Comparison of ENCODE assay signal across 8 cellular contexts in the genomic region with DNA sequence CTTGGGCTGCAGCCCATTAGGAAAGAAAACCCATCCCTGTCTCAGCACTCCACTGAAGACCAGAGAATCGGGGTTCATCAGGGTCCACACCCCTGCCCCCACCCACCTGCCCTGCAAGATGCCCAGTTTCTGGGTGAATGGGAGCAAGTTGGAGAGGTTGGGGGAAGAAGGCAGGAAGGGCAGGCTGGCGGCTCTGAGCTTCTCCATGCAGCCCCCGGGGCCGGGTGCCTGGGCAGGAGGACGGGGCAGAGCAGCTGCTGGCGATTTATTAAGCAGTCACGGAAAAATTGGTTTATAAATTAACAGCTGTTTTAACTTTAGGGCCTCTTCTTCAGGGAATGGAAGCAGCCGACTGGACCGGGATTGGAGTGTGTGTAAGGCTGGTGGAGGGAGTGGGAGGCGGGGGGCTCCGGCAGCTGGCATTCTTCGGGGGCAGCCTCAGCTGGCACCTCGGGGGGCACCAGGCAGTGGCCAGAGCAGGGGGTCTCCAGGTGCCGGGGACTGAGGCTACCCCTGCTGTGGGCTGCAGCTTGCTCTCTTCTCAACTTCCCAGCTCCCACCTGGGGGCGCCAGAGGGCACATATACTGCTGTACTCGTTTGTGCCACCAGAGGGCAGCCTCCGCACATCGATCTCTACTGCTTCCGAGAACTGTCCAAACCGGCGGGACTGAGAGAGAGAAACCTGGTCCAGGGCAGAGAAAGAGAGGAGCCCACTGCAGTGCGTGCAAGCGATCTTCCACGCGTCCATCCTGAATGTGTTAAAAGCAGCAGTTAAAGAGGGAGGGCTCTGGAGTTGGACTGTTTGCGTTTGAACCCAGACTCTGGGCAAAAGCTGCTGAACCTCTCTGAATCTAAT. TPM values are rescaled to one million over a fixed set of nuclear protein-coding genes. Genes with fewer than 3 reads are reported as not detected.
DNase-seq lines count a peak whose midpoint lies in the region; ATAC-seq, FAIRE-seq and TF ChIP-seq lines count a peak whose summit lies in the region.

No MANE protein-coding gene starts in this region.

- ATAC-seq in GM12878 = peak; percentile 79
- no peak for ATAC-seq in HG02973 (IDR thresholded peaks at IDR 0.05; ENCODE audit: unreplicated experiment)

- peak; percentile 95 for TF ChIP-seq RAD21 in GM12878 (IDR thresholded peaks at IDR 0.05; ENCODE audit: insufficient read depth, low read depth, low read length)

- FAIRE-seq in GM12878 (lab: Jason Lieb, UNC) = peak; percentile 96

- 11% methylated on average over 26 of the region's 26 CpGs for WGBS in GM12878 (ENCODE audit: insufficient coverage, insufficient replicate concordance, low lambda C conversion rate, missing lambda C conversion rate)
- WGBS in spleen, 5 donors = 10 to 16% (median 15%) methylated on average over 25 to 26 of the region's 26 CpGs

- H3K4me2 ChIP-seq in DOHH2 (ENCODE audit: low read length) (peak overlapping the region; percentile 78), GM12878 (ENCODE audit: control insufficient read depth, insufficient read depth) (peak overlapping the region; percentile 98)

- H4K20me1 ChIP-seq in DOHH2 (ENCODE audit: control insufficient read depth, insufficient read depth, low read depth, low read length) (no peaks in the 10 kb centered on the region), GM12878 (ENCODE audit: control insufficient read depth, insufficient read depth) (no peaks in the 10 kb centered on the region)

- no peaks in the 10 kb centered on the region for H3K9me2 ChIP-seq in DOHH2 (replicated peaks; ENCODE audit: control insufficient read depth, low read length)

- peaks cover 40% of the 10 kb centered on the region for H3K4me1 ChIP-seq in DOHH2 (ENCODE audit: control insufficient read depth, low read length)
- peaks cover 5% of the 10 kb centered on the region for H3K4me1 ChIP-seq in GM12878 (ENCODE audit: control insufficient read depth, insufficient read depth, low read length)
- peaks cover 4% of the 10 kb centered on the region for H3K4me1 ChIP-seq in iPS-15b (ENCODE audit: control insufficient read depth, insufficient read depth, low read length)
- H3K4me1 ChIP-seq in spleen = peaks cover 0 to 52% (median 42%) of the 10 kb centered on the region in 6 donors

- H3K36me3 ChIP-seq in DOHH2 (ENCODE audit: control insufficient read depth, low read length) (no peaks in the 10 kb centered on the region), GM12878 (ENCODE audit: control insufficient read depth in 2 of 2, insufficient read depth in 2 of 2, low read length in 1 of 2) (no peaks in the 10 kb centered on the region), iPS-15b (ENCODE audit: control insufficient read depth, insufficient read depth, low read length) (no peaks in the 10 kb centered on the region), spleen (no peaks in the 10 kb centered on the region)

- TF ChIP-seq CTCF in DOHH2 (IDR thresholded peaks at IDR 0.05; ENCODE audit: low read depth, low read length, poor library complexity, severe bottlenecking) = peak; percentile 100
- TF ChIP-seq CTCF in HFF-Myc (IDR thresholded peaks at IDR 0.05; ENCODE audit: low read depth, low read length, missing control alignments) = peak; percentile 100
- peak; percentile 100; a peak in 5 of 6 replicates for TF ChIP-seq CTCF in GM12878 (IDR thresholded peaks at IDR 0.05 in 2 of 3, conservative IDR thresholded peaks at IDR 0.05 in 1 of 3; ENCODE audit: control insufficient read depth in 2 of 3, extremely low read depth in 1 of 3, insufficient read depth in 1 of 3, low read depth in 3 of 3, low read length in 3 of 3)
- peak; percentile 99 to 100 (median 99) for TF ChIP-seq CTCF in spleen (IDR thresholded peaks at IDR 0.05 in 8 of 11, conservative IDR thresholded peaks at IDR 0.05 in 3 of 11)

- peak overlapping the region; percentile 57 for H3K4me3 ChIP-seq in DOHH2 (ENCODE audit: low read length)
- H3K4me3 ChIP-seq in HFF-Myc (replicated peaks; ENCODE audit: low read depth, low read length) = no peak overlapping the region
- peak overlapping the region; percentile 46; the same call in 1 of the 2 replicates for H3K4me3 ChIP-seq in GM12878
- peak overlapping the region; percentile 27 for H3K4me3 ChIP-seq in iPS-15b (ENCODE audit: low read depth, low read length)
- peak overlapping the region in 3 of 8 donors; percentile 3 to 46 (median 13) for H3K4me3 ChIP-seq in spleen

- no peak for TF ChIP-seq POLR2A in GM12878 (IDR thresholded peaks at IDR 0.05; ENCODE audit: low read depth, low read length)
- TF ChIP-seq POLR2A in spleen (IDR thresholded peaks at IDR 0.05) = no peak

- H3K9me3 ChIP-seq in DOHH2 (ENCODE audit: control insufficient read depth, insufficient read depth, low read length) (no peaks in the 10 kb centered on the region), GM12878 (replicated peaks; ENCODE audit: control insufficient read depth, insufficient read depth, low read length) (no peaks in the 10 kb centered on the region), iPS-15b (ENCODE audit: control insufficient read depth, insufficient read depth, low read length) (no peaks in the 10 kb centered on the region), spleen (no peaks in the 10 kb centered on the region)

- no peak for TF ChIP-seq EP300 in GM12878 (IDR thresholded peaks at IDR 0.05; ENCODE audit: borderline replicate concordance in 1 of 2, control insufficient read depth in 1 of 2, low read depth in 2 of 2, low read length in 2 of 2)

- peak overlapping the region; percentile 14; the same call in 1 of the 2 replicates for H3K9ac ChIP-seq in GM12878 (ENCODE audit: control insufficient read depth, insufficient read depth, low read length)
- H3K9ac ChIP-seq in iPS-15b (ENCODE audit: low read depth, low read length) = no peak overlapping the region

- SMC1A ChIA-PET in GM12878 (lab: Charles Lee; ENCODE audit: uncharacterized antibody, unreplicated experiment) = interaction anchor here (0.6 to 5.4 kb wide), 18 partner anchors 9 to 665 kb away, joined by 3 to 36 read pairs (median 6); partner anchors contain the start of genes MIEN1, PNMT and PSMD3

- no peaks in the 10 kb centered on the region for H3K79me2 ChIP-seq in DOHH2 (ENCODE audit: control insufficient read depth, low read length)
- no peaks in the 10 kb centered on the region for H3K79me2 ChIP-seq in GM12878 (ENCODE audit: control insufficient read depth, insufficient read depth, low read length)

- H3K27me3 ChIP-seq in DOHH2 (ENCODE audit: control insufficient read depth, low read length) (peaks cover 18% of the 10 kb centered on the region), GM12878 (replicated peaks in 1 of 2; ENCODE audit: control insufficient read depth in 2 of 2, insufficient read depth in 2 of 2, low read length in 1 of 2) (peaks cover 3 to 5% of the 10 kb centered on the region in 2 experiments), iPS-15b (ENCODE audit: control insufficient read depth, insufficient read depth, low read length) (peaks cover 74% of the 10 kb centered on the region), spleen (replicated peaks in 1 of 7) (peaks cover 0 to 67% (median 27%) of the 10 kb centered on the region in 7 donors)

- H3K27ac ChIP-seq in DOHH2 (ENCODE audit: low read depth, low read length) (no peak overlapping the region; the same call in 1 of the 2 replicates), GM12878 (ENCODE audit: control insufficient read depth, insufficient read depth) (no peak overlapping the region), spleen (peak overlapping the region in 5 of 8 donors; percentile 10 to 59 (median 32))

- POLR2A ChIA-PET in GM12878 (lab: Charles Lee) = interaction anchor here (0.6 kb wide), 1 partner anchor 702 kb away, joined by 3 read pairs; no protein-coding TSS in a partner anchor

- peak overlapping the region; percentile 93 for H2AFZ ChIP-seq in GM12878 (ENCODE audit: control insufficient read depth, low read depth, low read length)

- RAD21 ChIA-PET in GM12878 (lab: Charles Lee; ENCODE audit: unreplicated experiment) = interaction anchor here (0.6 to 5.6 kb wide), 28 partner anchors 12 to 465 kb away, joined by 3 to 54 read pairs (median 4); partner anchors contain the start of genes IKZF3, MIEN1, PGAP3 and PSMD3

- H3F3A ChIP-seq in DOHH2 (ENCODE audit: control insufficient read depth, insufficient read depth) = peaks cover 11% of the 10 kb centered on the region

- intact Hi-C loops in GM12878 (cut with micrococcal nuclease; ENCODE audit: unreplicated experiment) = loop anchor here (1.0 to 5.0 kb wide), 6 partner anchors 73 to 406 kb away; partner anchors contain the start of genes IKZF3, MIEN1 and PSMD3
- intact Hi-C loops in spleen (cut with DNase I; ENCODE audit: low total_unique reads) = loop anchor here (2.0 to 10.0 kb wide), 3 partner anchors 73 to 243 kb away; partner anchors contain the start of genes IKZF3 and ZPBP2

- no TSS peak for BruUV-seq in GM12878 (replicated peaks; lab: Mats Ljungman, UMichigan)

- CTCF ChIA-PET in GM12878 (lab: Yijun Ruan, JAX) = interaction anchor here (0.6 to 8.9 kb wide), 60 partner anchors 10 to 994 kb away, joined by 3 to 225 read pairs (median 4); partner anchors contain the start of genes IKZF3, MED1, MIEN1 and PGAP3

- in situ Hi-C loops in GM12878 (cut with MboI) = loop anchor here (5.0 kb wide), 2 partner anchors 131 to 361 kb away; partner anchors contain the start of gene PSMD3

- DNase-seq in HFF-Myc (ENCODE audit: extremely low read depth, low read depth) (peak; percentile 56), NCI-H2107 (lab: John Stamatoyannopoulos, UW) (peak; percentile 84), UCSD-AML1 (lab: John Stamatoyannopoulos, UW; ENCODE audit: unreplicated experiment) (peak; percentile 87), GM12878 (ENCODE audit: low read depth, low spot score) (peak; percentile 56), spleen (peak; percentile 97)

RNA-seq across cellular contexts. Expression of gene PPP1R1B, which starts 5.0 kb away (rescaled TPM):
- total RNA-seq in GM12878 (2013; cell fraction: nucleolus; rRNA removed) = not detected in 2 replicates
- total RNA-seq in GM12878 (2014; rRNA removed) = not detected in 2 replicates
- total RNA-seq in GM12878 (2014; rRNA removed; fragmentation: Illumina TruSeq; extraction: Trizol) = not detected in 2 replicates
- total RNA-seq in GM12878 (2021) = not detected in 2 replicates
- polyA plus RNA-seq in GM12878 (2011; ENCODE audit: low read depth) = not detected
- polyA plus RNA-seq in GM12878 (2011; rRNA removed) = 0.08 and 0.10 TPM in 2 replicates
- polyA plus RNA-seq in GM12878 (2011; cell fraction: cytosol; rRNA removed) = 0.15 and 0.24 TPM in 2 replicates
- 0.10 TPM in 1 of 2 replicates, not detected in the other for polyA plus RNA-seq in GM12878 (2011; cell fraction: nucleus; rRNA removed)
- not detected in 2 replicates for polyA plus RNA-seq in GM12878 (2012)
- polyA plus RNA-seq in GM12878 (2014; fragmentation: Illumina TruSeq; extraction: Trizol) = not detected in 2 replicates
- not detected for polyA plus RNA-seq in GM12878 (2014; fragmentation: Nextera tagmentation; extraction: Ambion mirVana)
- not detected in 2 replicates for polyA plus RNA-seq in GM12878 (2014; rRNA removed)
- not detected for polyA plus RNA-seq in GM12878 (2016; fragmentation: Nextera tagmentation; extraction: Ambion mirVana)
- polyA minus RNA-seq in GM12878 (2011; rRNA and poly(A)+ RNA removed) = not detected in 2 replicates
- not detected in 2 replicates for polyA minus RNA-seq in GM12878 (2011; cell fraction: cytosol; rRNA and poly(A)+ RNA removed)
- polyA minus RNA-seq in GM12878 (2011; cell fraction: nucleus; rRNA and poly(A)+ RNA removed) = not detected in 2 replicates
- not detected for total RNA-seq in spleen
- polyA plus RNA-seq in spleen = under 1 TPM in 2 of 3 donors, not detected in 1; 0.06 to 0.26 TPM

RNA-seq across cellular contexts. Expression of gene NEUROD2, which starts 14.0 kb away (rescaled TPM):
- total RNA-seq in GM12878 (2013; cell fraction: nucleolus; rRNA removed) = not detected in 2 replicates
- total RNA-seq in GM12878 (2014; rRNA removed) = not detected in 2 replicates
- total RNA-seq in GM12878 (2014; rRNA removed; fragmentation: Illumina TruSeq; extraction: Trizol) = not detected in 2 replicates
- not detected in 2 replicates for total RNA-seq in GM12878 (2021)
- polyA plus RNA-seq in GM12878 (2011; ENCODE audit: low read depth) = not detected
- polyA plus RNA-seq in GM12878 (2011; rRNA removed) = not detected in 2 replicates
- not detected in 2 replicates for polyA plus RNA-seq in GM12878 (2011; cell fraction: cytosol; rRNA removed)
- not detected in 2 replicates for polyA plus RNA-seq in GM12878 (2011; cell fraction: nucleus; rRNA removed)
- 0.03 and 0.06 TPM in 2 replicates for polyA plus RNA-seq in GM12878 (2012)
- polyA plus RNA-seq in GM12878 (2014; fragmentation: Illumina TruSeq; extraction: Trizol) = not detected in 2 replicates
- polyA plus RNA-seq in GM12878 (2014; fragmentation: Nextera tagmentation; extraction: Ambion mirVana) = not detected
- polyA plus RNA-seq in GM12878 (2014; rRNA removed) = not detected in 2 replicates
- polyA plus RNA-seq in GM12878 (2016; fragmentation: Nextera tagmentation; extraction: Ambion mirVana) = not detected
- not detected in 2 replicates for polyA minus RNA-seq in GM12878 (2011; rRNA and poly(A)+ RNA removed)
- not detected in 2 replicates for polyA minus RNA-seq in GM12878 (2011; cell fraction: cytosol; rRNA and poly(A)+ RNA removed)
- polyA minus RNA-seq in GM12878 (2011; cell fraction: nucleus; rRNA and poly(A)+ RNA removed) = not detected in 2 replicates
- not detected for total RNA-seq in spleen
- polyA plus RNA-seq in spleen = under 1 TPM in 2 of 3 donors, not detected in 1; under 0.01 to 0.03 TPM

RNA-seq across cellular contexts. Expression of gene STARD3, which starts 15.2 kb away (rescaled TPM):
- total RNA-seq in GM12878 (2013; cell fraction: nucleolus; rRNA removed) = 48.2 and 60.1 TPM in 2 replicates
- total RNA-seq in GM12878 (2014; rRNA removed) = 16.4 and 21.5 TPM in 2 replicates
- total RNA-seq in GM12878 (2014; rRNA removed; fragmentation: Illumina TruSeq; extraction: Trizol) = 14.3 and 15.8 TPM in 2 replicates
- 46.3 and 48.2 TPM in 2 replicates for total RNA-seq in GM12878 (2021)
- polyA plus RNA-seq in GM12878 (2011; ENCODE audit: low read depth) = 19.2 TPM
- polyA plus RNA-seq in GM12878 (2011; rRNA removed) = 34.0 and 57.7 TPM in 2 replicates
- polyA plus RNA-seq in GM12878 (2011; cell fraction: cytosol; rRNA removed) = 65.6 and 91.8 TPM in 2 replicates
- polyA plus RNA-seq in GM12878 (2011; cell fraction: nucleus; rRNA removed) = 250 and 312 TPM in 2 replicates
- 37.5 and 41.9 TPM in 2 replicates for polyA plus RNA-seq in GM12878 (2012)
- 17.7 and 24.8 TPM in 2 replicates for polyA plus RNA-seq in GM12878 (2014; fragmentation: Illumina TruSeq; extraction: Trizol)
- polyA plus RNA-seq in GM12878 (2014; fragmentation: Nextera tagmentation; extraction: Ambion mirVana) = 1 to 10 TPM in 1 of 2 experiments, under 1 TPM in 1; 0.08 to 1.4 TPM
- 41.0 and 62.7 TPM in 2 replicates for polyA plus RNA-seq in GM12878 (2014; rRNA removed)
- 10 to 100 TPM; 30.2 to 38.8 TPM for polyA plus RNA-seq in GM12878 (2016; fragmentation: Nextera tagmentation; extraction: Ambion mirVana)
- 72.9 and 96.0 TPM in 2 replicates for polyA minus RNA-seq in GM12878 (2011; rRNA and poly(A)+ RNA removed)
- polyA minus RNA-seq in GM12878 (2011; cell fraction: cytosol; rRNA and poly(A)+ RNA removed) = 24.6 and 26.1 TPM in 2 replicates
- polyA minus RNA-seq in GM12878 (2011; cell fraction: nucleus; rRNA and poly(A)+ RNA removed) = 58.8 and 76.0 TPM in 2 replicates
- 100 to 1,000 TPM in 3 of 7 donors, 10 to 100 TPM in 4; 73.9 to 166 (median 98.7) TPM for total RNA-seq in spleen
- 100 to 1,000 TPM in 2 of 3 donors, 10 to 100 TPM in 1; 59.5 to 119 (median 102) TPM for polyA plus RNA-seq in spleen

RNA-seq across cellular contexts. Expression of gene TCAP, which starts 43.4 kb away (rescaled TPM):
- total RNA-seq in GM12878 (2013; cell fraction: nucleolus; rRNA removed) = 1.4 and 2.3 TPM in 2 replicates
- 0.17 and 0.33 TPM in 2 replicates for total RNA-seq in GM12878 (2014; rRNA removed)
- 0.32 and 0.36 TPM in 2 replicates for total RNA-seq in GM12878 (2014; rRNA removed; fragmentation: Illumina TruSeq; extraction: Trizol)
- total RNA-seq in GM12878 (2021) = 0.69 and 0.95 TPM in 2 replicates
- polyA plus RNA-seq in GM12878 (2011; ENCODE audit: low read depth) = 0.18 TPM
- 0.39 and 0.40 TPM in 2 replicates for polyA plus RNA-seq in GM12878 (2011; rRNA removed)
- 0.25 and 0.33 TPM in 2 replicates for polyA plus RNA-seq in GM12878 (2011; cell fraction: cytosol; rRNA removed)
- 6.5 and 7.0 TPM in 2 replicates for polyA plus RNA-seq in GM12878 (2011; cell fraction: nucleus; rRNA removed)
- 0.45 and 0.47 TPM in 2 replicates for polyA plus RNA-seq in GM12878 (2012)
- 0.25 TPM in 1 of 2 replicates, not detected in the other for polyA plus RNA-seq in GM12878 (2014; fragmentation: Illumina TruSeq; extraction: Trizol)
- not detected for polyA plus RNA-seq in GM12878 (2014; fragmentation: Nextera tagmentation; extraction: Ambion mirVana)
- polyA plus RNA-seq in GM12878 (2014; rRNA removed) = 0.76 and 1.0 TPM in 2 replicates
- polyA plus RNA-seq in GM12878 (2016; fragmentation: Nextera tagmentation; extraction: Ambion mirVana) = under 1 TPM in 1 of 2 experiments, not detected in 1; 0.18 TPM
- 0.51 and 1.8 TPM in 2 replicates for polyA minus RNA-seq in GM12878 (2011; rRNA and poly(A)+ RNA removed)
- not detected in 2 replicates for polyA minus RNA-seq in GM12878 (2011; cell fraction: cytosol; rRNA and poly(A)+ RNA removed)
- polyA minus RNA-seq in GM12878 (2011; cell fraction: nucleus; rRNA and poly(A)+ RNA removed) = 2.1 and 3.7 TPM in 2 replicates
- total RNA-seq in spleen = 1 to 10 TPM; 1.5 to 3.1 (median 2.2) TPM
- polyA plus RNA-seq in spleen = 1 to 10 TPM; 1.6 to 3.2 (median 2.0) TPM

RNA-seq across cellular contexts. Expression of gene PNMT, which starts 46.5 kb away (rescaled TPM):
- total RNA-seq in GM12878 (2013; cell fraction: nucleolus; rRNA removed) = not detected in 2 replicates
- total RNA-seq in GM12878 (2014; rRNA removed) = not detected in 2 replicates
- total RNA-seq in GM12878 (2014; rRNA removed; fragmentation: Illumina TruSeq; extraction: Trizol) = not detected in 2 replicates
- total RNA-seq in GM12878 (2021) = not detected in 2 replicates
- polyA plus RNA-seq in GM12878 (2011; ENCODE audit: low read depth) = not detected
- polyA plus RNA-seq in GM12878 (2011; rRNA removed) = not detected in 2 replicates
- polyA plus RNA-seq in GM12878 (2011; cell fraction: cytosol; rRNA removed) = not detected in 2 replicates
- 0.12 TPM in 1 of 2 replicates, not detected in the other for polyA plus RNA-seq in GM12878 (2011; cell fraction: nucleus; rRNA removed)
- polyA plus RNA-seq in GM12878 (2012) = not detected in 2 replicates
- not detected in 2 replicates for polyA plus RNA-seq in GM12878 (2014; fragmentation: Illumina TruSeq; extraction: Trizol)
- polyA plus RNA-seq in GM12878 (2014; fragmentation: Nextera tagmentation; extraction: Ambion mirVana) = not detected
- 0.24 TPM in 1 of 2 replicates, not detected in the other for polyA plus RNA-seq in GM12878 (2014; rRNA removed)
- not detected for polyA plus RNA-seq in GM12878 (2016; fragmentation: Nextera tagmentation; extraction: Ambion mirVana)
- polyA minus RNA-seq in GM12878 (2011; rRNA and poly(A)+ RNA removed) = not detected in 2 replicates
- not detected in 2 replicates for polyA minus RNA-seq in GM12878 (2011; cell fraction: cytosol; rRNA and poly(A)+ RNA removed)
- not detected in 2 replicates for polyA minus RNA-seq in GM12878 (2011; cell fraction: nucleus; rRNA and poly(A)+ RNA removed)
- total RNA-seq in spleen = 1 to 10 TPM in 1 of 7 donors, under 1 TPM in 2, not detected in 4; 0.47 to 2.4 (median 0.51) TPM
- under 1 TPM; 0.28 to 0.93 (median 0.80) TPM for polyA plus RNA-seq in spleen

Comparison
In these comparisons a context has a peak if more than half of its experiments do, and no peak if none do; other contexts are left out.
1. H3K27ac ChIP-seq: peak in spleen (5 of 8); none in DOHH2 (single experiment) and GM12878 (single experiment).
2. Peak in every context shown above with its lines, with median percentiles within 50 percentile points of each other: CTCF ChIP-seq and DNase-seq.